1 cellular context compared by ENCODE assay signal in genomic region chr10:33155720-33156638, GRCh38.
A peak's percentile ranks its signal among the peaks of the same experiment; 100 is the strongest.
TF ChIP-seq lines count a peak whose summit lies in the region.

No MANE protein-coding gene starts in this region.

TF ChIP-seq in HepG2, 621 proteins besides CTCF, POLR2A, EP300 and RAD21 (continued from another document and continues in another):
- TF ChIP-seq ZNF646 (CRISPR knock-in tag; IDR thresholded peaks at IDR 0.05) = no peak
- TF ChIP-seq PHF20 (CRISPR knock-in tag; IDR thresholded peaks at IDR 0.05) = no peak
- TF ChIP-seq ZNF737 (CRISPR knock-in tag; IDR thresholded peaks at IDR 0.05; ENCODE audit: borderline replicate concordance) = no peak
- no peak for TF ChIP-seq ZBTB1 (CRISPR knock-in tag; IDR thresholded peaks at IDR 0.05; ENCODE audit: borderline replicate concordance)
- TF ChIP-seq ZNF317 (CRISPR knock-in tag; IDR thresholded peaks at IDR 0.05) = 0 out of 2 replicates have a peak, but pooled peaks have one; percentile 46
- peak; percentile 83; the same call in 1 of the 2 replicates for TF ChIP-seq SALL1 (CRISPR knock-in tag; IDR thresholded peaks at IDR 0.05)
- TF ChIP-seq CSRNP2 (CRISPR knock-in tag; conservative IDR thresholded peaks at IDR 0.05; ENCODE audit: low read depth) = no peak
- peak; percentile 61; the same call in 1 of the 2 replicates for TF ChIP-seq SALL2 (CRISPR knock-in tag; IDR thresholded peaks at IDR 0.05)
- no peak for TF ChIP-seq ZNF510 (CRISPR knock-in tag; IDR thresholded peaks at IDR 0.05; ENCODE audit: low read depth)
- TF ChIP-seq RELA (CRISPR knock-in tag; IDR thresholded peaks at IDR 0.05) = no peak
- peak; percentile 60; the same call in 1 of the 2 replicates for TF ChIP-seq BRF2 (CRISPR knock-in tag; IDR thresholded peaks at IDR 0.05)
- TF ChIP-seq ZNF512 (CRISPR knock-in tag; IDR thresholded peaks at IDR 0.05) = no peak
- no peak for TF ChIP-seq ZNF20 (CRISPR knock-in tag; IDR thresholded peaks at IDR 0.05)
- no peak for TF ChIP-seq HES4 (CRISPR knock-in tag; IDR thresholded peaks at IDR 0.05; ENCODE audit: borderline replicate concordance)
- TF ChIP-seq MXD1 (CRISPR knock-in tag; IDR thresholded peaks at IDR 0.05) = no peak
- no peak for TF ChIP-seq TMF1 (CRISPR knock-in tag; IDR thresholded peaks at IDR 0.05; ENCODE audit: low read depth)
- TF ChIP-seq ZFX (CRISPR knock-in tag; IDR thresholded peaks at IDR 0.05; ENCODE audit: low read depth) = no peak
- 0 out of 2 replicates have a peak, but pooled peaks have one; percentile 72 for TF ChIP-seq TRIM24 (CRISPR knock-in tag; IDR thresholded peaks at IDR 0.05)
- no peak for TF ChIP-seq ZMAT5 (CRISPR knock-in tag; IDR thresholded peaks at IDR 0.05; ENCODE audit: borderline replicate concordance, low read depth)
- TF ChIP-seq IRF2 (CRISPR knock-in tag; IDR thresholded peaks at IDR 0.05) = peak; percentile 94
- peak; percentile 75; the same call in 1 of the 2 replicates for TF ChIP-seq ZNF281 (CRISPR knock-in tag; IDR thresholded peaks at IDR 0.05; ENCODE audit: borderline replicate concordance)
- TF ChIP-seq ZNF3 (CRISPR knock-in tag; IDR thresholded peaks at IDR 0.05) = no peak
- peak; percentile 100 for TF ChIP-seq RERE (CRISPR knock-in tag; IDR thresholded peaks at IDR 0.05; ENCODE audit: low read depth)
- TF ChIP-seq ZBTB14 (CRISPR knock-in tag; IDR thresholded peaks at IDR 0.05) = no peak
- peak; percentile 89 for TF ChIP-seq SP5 (CRISPR knock-in tag; IDR thresholded peaks at IDR 0.05; ENCODE audit: borderline replicate concordance, low read depth)
- TF ChIP-seq ZNF17 (CRISPR knock-in tag; IDR thresholded peaks at IDR 0.05) = no peak
- TF ChIP-seq FOXK1 (CRISPR knock-in tag; IDR thresholded peaks at IDR 0.05; ENCODE audit: borderline replicate concordance, low read depth) = peak; percentile 97
- TF ChIP-seq ADNP (CRISPR knock-in tag; IDR thresholded peaks at IDR 0.05) = no peak
- peak; percentile 98 for TF ChIP-seq HNF1B (CRISPR knock-in tag; IDR thresholded peaks at IDR 0.05)
- no peak for TF ChIP-seq E2F1 (CRISPR knock-in tag; IDR thresholded peaks at IDR 0.05)
